ENCODE assay signal across 8 cellular contexts in the genomic region with DNA sequence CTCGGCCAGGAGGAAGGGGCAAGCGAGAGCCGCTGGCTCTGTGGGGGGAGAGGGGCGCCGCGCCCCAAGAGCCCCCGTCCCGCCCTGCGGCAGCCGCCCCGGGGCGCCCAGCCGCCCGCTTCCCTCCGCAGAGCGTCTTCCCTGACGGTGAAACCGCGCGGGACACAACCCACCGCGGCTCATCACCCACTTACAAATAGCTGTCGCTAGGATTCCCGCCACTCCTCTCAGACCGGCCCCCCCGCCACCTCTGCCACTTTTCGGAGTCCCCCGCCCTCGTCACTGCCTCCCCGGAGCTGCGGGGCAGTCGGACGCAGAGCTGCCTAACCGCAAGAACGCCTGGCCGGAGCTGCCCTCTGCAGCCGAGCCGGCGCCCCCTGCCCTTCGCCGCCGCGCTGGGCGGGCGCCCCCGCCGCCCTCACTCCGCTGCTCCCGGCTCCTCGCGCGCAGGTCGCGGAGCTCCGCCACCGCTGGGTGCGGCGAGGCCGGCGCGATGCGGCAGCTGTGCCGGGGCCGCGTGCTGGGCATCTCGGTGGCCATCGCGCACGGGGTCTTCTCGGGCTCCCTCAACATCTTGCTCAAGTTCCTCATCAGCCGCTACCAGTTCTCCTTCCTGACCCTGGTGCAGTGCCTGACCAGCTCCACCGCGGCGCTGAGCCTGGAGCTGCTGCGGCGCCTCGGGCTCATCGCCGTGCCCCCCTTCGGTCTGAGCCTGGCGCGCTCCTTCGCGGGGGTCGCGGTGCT. TPM values are rescaled to one million over a fixed set of nuclear protein-coding genes. Genes with fewer than 3 reads are reported as not detected.
A peak's percentile ranks its signal among the peaks of the same experiment; 100 is the strongest.
DNase-seq lines count a peak whose midpoint lies in the region; ATAC-seq and TF ChIP-seq lines count a peak whose summit lies in the region.

A gene with protein sequence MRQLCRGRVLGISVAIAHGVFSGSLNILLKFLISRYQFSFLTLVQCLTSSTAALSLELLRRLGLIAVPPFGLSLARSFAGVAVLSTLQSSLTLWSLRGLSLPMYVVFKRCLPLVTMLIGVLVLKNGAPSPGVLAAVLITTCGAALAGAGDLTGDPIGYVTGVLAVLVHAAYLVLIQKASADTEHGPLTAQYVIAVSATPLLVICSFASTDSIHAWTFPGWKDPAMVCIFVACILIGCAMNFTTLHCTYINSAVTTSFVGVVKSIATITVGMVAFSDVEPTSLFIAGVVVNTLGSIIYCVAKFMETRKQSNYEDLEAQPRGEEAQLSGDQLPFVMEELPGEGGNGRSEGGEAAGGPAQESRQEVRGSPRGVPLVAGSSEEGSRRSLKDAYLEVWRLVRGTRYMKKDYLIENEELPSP (plus strand): TSS at position 366 of the 744 bp plus-strand sequence. CDS start 128 bp downstream, at position 494.

- DNase-seq in 8988T (peak; percentile 45), GM13976 (ENCODE audit: low spot score) (peak; percentile 69), RWPE2 (ENCODE audit: low spot score) (peak; percentile 56), colonic mucosa (no peak), lower leg skin (ENCODE audit: low spot score in 2 of 2) (no peak)

- H3K27me3 ChIP-seq in RWPE2 (ENCODE audit: insufficient read depth, poor library complexity, severe bottlenecking) (peaks cover 54% of the 10 kb centered on the region), colonic mucosa (peaks cover 32% of the 10 kb centered on the region), thymus (ENCODE audit: control insufficient read depth, insufficient read depth) (peaks cover 54% of the 10 kb centered on the region)

- H3K27ac ChIP-seq in RWPE2 (ENCODE audit: poor library complexity, severe bottlenecking) = no peak within 1 kb of the TSS
- no peak within 1 kb of the TSS for H3K27ac ChIP-seq in colonic mucosa
- no peak within 1 kb of the TSS for H3K27ac ChIP-seq in thymus (ENCODE audit: low read depth)

- H3K36me3 ChIP-seq in RWPE2 (ENCODE audit: low read depth) = no peaks in the 10 kb centered on the region
- H3K36me3 ChIP-seq in colonic mucosa = no peaks in the 10 kb centered on the region
- no peaks in the 10 kb centered on the region for H3K36me3 ChIP-seq in thymus (ENCODE audit: control insufficient read depth, insufficient read depth)

- in situ Hi-C loops in GM13976 (cut with MboI; ENCODE audit: low sequenced_read_pairs, unreplicated experiment) = no loop called here

- peak within 1 kb of the TSS; percentile 26 to 34 for H3K9ac ChIP-seq in colonic mucosa (ENCODE audit: low read depth in 2 of 2, low read length in 2 of 2)

- H3K4me1 ChIP-seq in RWPE2 (ENCODE audit: insufficient read depth, poor library complexity, severe bottlenecking) (no peaks in the 10 kb centered on the region), colonic mucosa (peaks cover 9% of the 10 kb centered on the region), thymus (ENCODE audit: control insufficient read depth, insufficient read depth, low read length) (peaks cover 10% of the 10 kb centered on the region)

- WGBS in lower leg skin, 2 donors = 1 to 4% methylated on average over 9 to 59 of the region's 86 CpGs
- 1% methylated on average over 86 of the region's 86 CpGs for WGBS in thymus

- intact Hi-C loops in colonic mucosa (cut with DNase I) (no loop called here), lower leg skin (cut with DNase I; ENCODE audit: low total_unique reads) (no loop called here)

- no peak for TF ChIP-seq CTCF in GM13976 (IDR thresholded peaks at IDR 0.05; ENCODE audit: borderline replicate concordance, control extremely low read depth, extremely low read depth, insufficient read depth, missing control alignments)
- TF ChIP-seq CTCF in RWPE2 (IDR thresholded peaks at IDR 0.05; ENCODE audit: poor library complexity, severe bottlenecking) = peak; percentile 9
- no peak for TF ChIP-seq CTCF in colonic mucosa (IDR thresholded peaks at IDR 0.05)
- TF ChIP-seq CTCF in lower leg skin (IDR thresholded peaks at IDR 0.05) = no peak

- H3K9me3 ChIP-seq in RWPE2 (ENCODE audit: severe bottlenecking) (no peaks in the 10 kb centered on the region), colonic mucosa (no peaks in the 10 kb centered on the region), thymus (ENCODE audit: control insufficient read depth) (no peaks in the 10 kb centered on the region)

- peak; percentile 40 for ATAC-seq in RWPE2 (ENCODE audit: low read depth)
- ATAC-seq in HG02588 (IDR thresholded peaks at IDR 0.05; ENCODE audit: unreplicated experiment) = no peak
- ATAC-seq in GM18519 (IDR thresholded peaks at IDR 0.05; ENCODE audit: low FRiP score, unreplicated experiment) = no peak

- H3K4me3 ChIP-seq in RWPE2 (ENCODE audit: severe bottlenecking) (peak within 1 kb of the TSS; percentile 34), colonic mucosa (peak within 1 kb of the TSS; percentile 54), lower leg skin (ENCODE audit: low read depth, poor library complexity, severe bottlenecking) (peak within 1 kb of the TSS; percentile 31), thymus (ENCODE audit: low read length) (peak within 1 kb of the TSS; percentile 46)

- TF ChIP-seq POLR2A in lower leg skin (IDR thresholded peaks at IDR 0.05) = no peak

RNA-seq across cellular contexts. Expression of the gene that starts here (rescaled TPM):
- total RNA-seq in colonic mucosa = under 1 TPM; 0.15 to 0.32 TPM
- total RNA-seq in lower leg skin = under 1 TPM in 1 of 4 donors, not detected in 3; 0.10 TPM
- 0.02 TPM for polyA plus RNA-seq in thymus

Comparison
In these comparisons a context has a peak if more than half of its experiments do, and no peak if none do; other contexts are left out.
1. DNase-seq: peak in 8988T (single experiment), GM13976 (single experiment) and RWPE2 (single experiment); none in colonic mucosa (single experiment) and lower leg skin (0 of 2).
2. Peak in every context shown above with its lines, with median percentiles within 50 percentile points of each other: H3K4me3 ChIP-seq.